In genomic region chrX:39757971-39758370, GRCh38 we compare ENCODE assay signal across 1 cellular context.
TF ChIP-seq lines count a peak whose summit lies in the region.

No MANE protein-coding gene starts in this region.

TF ChIP-seq in endothelial cell of umbilical vein, 7 proteins besides CTCF, POLR2A, EP300 and RAD21:
- no peak for TF ChIP-seq MYC (IDR thresholded peaks at IDR 0.05; ENCODE audit: low read depth, low read length)
- no peak for TF ChIP-seq POLR2AphosphoS5 (IDR thresholded peaks at IDR 0.05; ENCODE audit: insufficient read depth, low read depth, low read length)
